Comparison of ENCODE assay signal across 6 cellular contexts in the genomic region with DNA sequence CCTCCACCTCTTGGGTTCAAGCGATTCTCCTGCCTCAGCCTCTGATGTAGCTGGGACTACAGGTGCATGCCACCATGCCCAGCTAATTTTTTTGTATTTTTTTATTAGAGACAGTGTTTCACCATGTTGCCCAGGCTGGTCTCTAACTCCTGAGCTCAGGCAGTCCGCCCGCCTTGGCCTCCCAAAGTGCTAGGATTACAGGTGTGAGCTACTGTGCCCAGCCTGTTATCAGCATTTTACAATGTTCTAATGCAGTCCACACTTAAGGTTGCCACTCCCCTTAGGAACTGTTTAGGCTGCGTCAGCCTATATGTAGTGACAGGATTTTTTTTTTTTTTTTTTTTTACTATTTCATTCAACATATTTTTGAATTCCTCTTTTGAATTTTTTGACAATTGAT. TPM values are rescaled to one million over a fixed set of nuclear protein-coding genes. Genes with fewer than 3 reads are reported as not detected.
A peak's percentile ranks its signal among the peaks of the same experiment; 100 is the strongest.
DNase-seq lines count a peak whose midpoint lies in the region; ATAC-seq and TF ChIP-seq lines count a peak whose summit lies in the region.
"Not testable (repeated sequence)": the region's sequence is repeated elsewhere in the genome, so short reads cannot be mapped to it uniquely, and the experiment has no call there.

No MANE protein-coding gene starts in this region.

- H3K27ac Mint-ChIP-seq in central memory CD8-positive, alpha-beta T cell (ENCODE audit: low read depth): peak overlapping the region; percentile 65

- H3K4me3 ChIP-seq in left lung, spleen, transverse colon: not testable (repeated sequence)

- H3K9me3 ChIP-seq in left lung, spleen, transverse colon: not testable (repeated sequence)

- not testable (repeated sequence) for ATAC-seq in central memory CD8-positive, alpha-beta T cell (replicated peaks; ENCODE audit: extremely low read depth, poor library complexity, severe bottlenecking)
- ATAC-seq in left lung: peak; percentile 44

- not testable (repeated sequence) for TF ChIP-seq POLR2A in spleen (IDR thresholded peaks at IDR 0.05); transverse colon (IDR thresholded peaks at IDR 0.05)

- not testable (repeated sequence) for TF ChIP-seq EP300 in transverse colon (IDR thresholded peaks at IDR 0.05; ENCODE audit: low read depth)

- not testable (repeated sequence) for H3K27me3 Mint-ChIP-seq in central memory CD8-positive, alpha-beta T cell

- H3K36me3 ChIP-seq in left lung: peaks cover 0 to 19% of the 10 kb centered on the region in 2 donors
- H3K36me3 ChIP-seq in spleen: peaks cover 0 to 37% (median 10%) of the 10 kb centered on the region in 6 donors
- not testable (repeated sequence) for H3K36me3 ChIP-seq in transverse colon

- H3K27me3 ChIP-seq in left lung; spleen (replicated peaks in 1 of 7); transverse colon: not testable (repeated sequence)

- 95 to 97% (median 96%) methylated on average over 4 of the region's 4 CpGs for WGBS in spleen, 5 donors
- 56 to 67% methylated on average over 2 to 4 of the region's 4 CpGs for WGBS in transverse colon (ENCODE audit: low coverage in 1 of 2), 2 donors

- H3K27ac ChIP-seq in left lung: peak overlapping the region in 1 of 2 donors; percentile 66
- H3K27ac ChIP-seq in spleen: peak overlapping the region in 5 of 8 donors; percentile 49 to 73 (median 67)
- H3K27ac ChIP-seq in transverse colon: peak overlapping the region in 1 of 4 donors; percentile 29

- intact Hi-C loops in left lung (cut with DNase I); posterior vena cava (cut with DNase I); spleen (cut with DNase I; ENCODE audit: low total_unique reads): not testable (repeated sequence)
- intact Hi-C loops in transverse colon (cut with DNase I; ENCODE audit: low total_unique reads): loop anchor here (5.0 kb wide), 1 partner anchor 102 kb away; no protein-coding TSS in a partner anchor

- not testable (repeated sequence) for H3K4me3 Mint-ChIP-seq in central memory CD8-positive, alpha-beta T cell

- H3K4me1 ChIP-seq in left lung (peaks cover 14 to 43% of the 10 kb centered on the region in 2 donors), spleen (peaks cover 14 to 52% (median 37%) of the 10 kb centered on the region in 6 donors), transverse colon (peaks cover 0 to 23% (median 6%) of the 10 kb centered on the region in 4 donors)

- H3K4me1 Mint-ChIP-seq in central memory CD8-positive, alpha-beta T cell: peaks cover 34% of the 10 kb centered on the region

- TF ChIP-seq CTCF in left lung (IDR thresholded peaks at IDR 0.05); spleen (IDR thresholded peaks at IDR 0.05 in 8 of 11, conservative IDR thresholded peaks at IDR 0.05 in 3 of 11); transverse colon (IDR thresholded peaks at IDR 0.05): not testable (repeated sequence)

- H3K36me3 Mint-ChIP-seq in central memory CD8-positive, alpha-beta T cell (ENCODE audit: insufficient read depth): not testable (repeated sequence)

- in situ Hi-C loops in transverse colon (cut with MboI; ENCODE audit: low pct_ligation_motif_present in 1 of 4, low pct_unique_long_range_greater_than_20kb in 1 of 4, low sequenced_read_pairs in 3 of 4): not testable (repeated sequence)

- not testable (repeated sequence) for H3K9me3 Mint-ChIP-seq in central memory CD8-positive, alpha-beta T cell

- not testable (repeated sequence) for DNase-seq in central memory CD8-positive, alpha-beta T cell (ENCODE audit: low spot score in 2 of 2); left lung; spleen
- DNase-seq in mesenteric fat pad (ENCODE audit: low spot score) (peak; percentile 55), posterior vena cava (ENCODE audit: low spot score) (peak; percentile 18), transverse colon (peak; percentile 41)

RNA-seq across cellular contexts. Expression of gene AGPAT3, which starts 30.2 kb away (rescaled TPM):
- total RNA-seq in left lung: 100 to 1,000 TPM; 106 to 111 TPM
- 79.2 TPM for total RNA-seq in mesenteric fat pad
- 10 to 100 TPM; 35.3 to 43.2 TPM for total RNA-seq in posterior vena cava
- 10 to 100 TPM; 50.8 to 92.0 (median 64.5) TPM for total RNA-seq in spleen
- polyA plus RNA-seq in spleen: 10 to 100 TPM in 1 of 3 donors, 1 to 10 TPM in 2; 6.9 to 20.7 (median 8.3) TPM
- 100 to 1,000 TPM in 1 of 4 donors, 10 to 100 TPM in 3; 59.9 to 116 (median 85.3) TPM for total RNA-seq in transverse colon
